In genomic region chr11:72411623-72412532, GRCh38 we compare ENCODE assay signal across 1 cellular context.
TF ChIP-seq lines count a peak whose summit lies in the region.

No MANE protein-coding gene starts in this region.

TF ChIP-seq in HepG2, 621 proteins besides CTCF, POLR2A, EP300 and RAD21 (continued from another document):
- 0 out of 2 replicates have a peak, but pooled peaks have one; percentile 32 for TF ChIP-seq PAXIP1 (CRISPR knock-in tag; conservative IDR thresholded peaks at IDR 0.05)
- TF ChIP-seq POLR2G (IDR thresholded peaks at IDR 0.05; ENCODE audit: low read depth, low read length), result no peak
- 0 out of 2 replicates have a peak, but pooled peaks have one; percentile 14 for TF ChIP-seq ZNF609 (CRISPR knock-in tag; IDR thresholded peaks at IDR 0.05; ENCODE audit: borderline replicate concordance)
- TF ChIP-seq CBX5 (CRISPR knock-in tag; IDR thresholded peaks at IDR 0.05; ENCODE audit: borderline replicate concordance), result 0 out of 2 replicates have a peak, but pooled peaks have one; percentile 23
- TF ChIP-seq ZNF577 (CRISPR knock-in tag; IDR thresholded peaks at IDR 0.05; ENCODE audit: borderline replicate concordance, low read depth), result no peak
- 0 out of 2 replicates have a peak, but pooled peaks have one; percentile 24 for TF ChIP-seq POGZ (CRISPR knock-in tag; IDR thresholded peaks at IDR 0.05)
- TF ChIP-seq SALL1 (CRISPR knock-in tag; IDR thresholded peaks at IDR 0.05), result 0 out of 2 replicates have a peak, but pooled peaks have one; percentile 25
- no peak for TF ChIP-seq ZNF746 (CRISPR knock-in tag; IDR thresholded peaks at IDR 0.05)
- no peak for TF ChIP-seq ZNF234 (CRISPR knock-in tag; conservative IDR thresholded peaks at IDR 0.05)
- no peak for TF ChIP-seq ZNF720 (CRISPR knock-in tag; IDR thresholded peaks at IDR 0.05)
- peak; percentile 77 for TF ChIP-seq ZFX (CRISPR knock-in tag; IDR thresholded peaks at IDR 0.05; ENCODE audit: low read depth)
- peak; percentile 77; the same call in 1 of the 2 replicates for TF ChIP-seq ETV5 (CRISPR knock-in tag; IDR thresholded peaks at IDR 0.05; ENCODE audit: borderline replicate concordance)
- peak; percentile 31; the same call in 1 of the 2 replicates for TF ChIP-seq GABPB1 (CRISPR knock-in tag; IDR thresholded peaks at IDR 0.05)
- peak; percentile 33; the same call in 1 of the 2 replicates for TF ChIP-seq ARID4A (CRISPR knock-in tag; IDR thresholded peaks at IDR 0.05; ENCODE audit: borderline replicate concordance)
- TF ChIP-seq GABPA (IDR thresholded peaks at IDR 0.05; ENCODE audit: low read depth, low read length), result no peak
- TF ChIP-seq GABPA (CRISPR knock-in tag; IDR thresholded peaks at IDR 0.05; ENCODE audit: low read depth), result peak; percentile 58; the same call in 1 of the 2 replicates
- peak; percentile 82 for TF ChIP-seq ZNF687 (CRISPR knock-in tag; IDR thresholded peaks at IDR 0.05)
- TF ChIP-seq SOX5 (CRISPR knock-in tag; IDR thresholded peaks at IDR 0.05; ENCODE audit: borderline replicate concordance), result peak; percentile 53; the same call in 1 of the 2 replicates
- TF ChIP-seq SAP130 (CRISPR knock-in tag; IDR thresholded peaks at IDR 0.05; ENCODE audit: low read depth), result peak; percentile 17; the same call in 1 of the 2 replicates
- no peak for TF ChIP-seq TBL1XR1 (IDR thresholded peaks at IDR 0.05; ENCODE audit: borderline replicate concordance, low read length, partially characterized antibody)
- TF ChIP-seq ZNF619 (CRISPR knock-in tag; IDR thresholded peaks at IDR 0.05), result 0 out of 2 replicates have a peak, but pooled peaks have one; percentile 36
